20 cellular contexts compared by ENCODE assay signal in the genomic region with DNA sequence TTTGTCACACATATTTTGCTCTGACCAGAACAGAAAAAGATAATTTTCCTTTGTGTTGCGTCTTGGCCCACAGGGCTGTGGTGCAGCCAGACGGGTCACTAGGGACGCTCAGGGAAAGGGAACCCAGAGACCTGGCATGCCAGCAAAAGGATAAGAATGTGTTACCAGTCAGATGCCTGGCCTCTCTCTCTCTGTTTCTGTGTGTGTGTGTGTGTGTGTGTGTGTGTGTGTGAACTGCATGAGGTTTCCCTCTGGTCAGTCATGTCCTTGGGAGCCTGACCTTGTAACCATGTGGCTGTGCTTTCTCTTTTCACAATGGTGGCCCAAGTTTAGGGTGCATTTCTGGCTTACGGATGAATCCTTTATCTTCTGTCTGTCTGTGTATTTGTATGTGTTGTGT. TPM values are rescaled to one million over a fixed set of nuclear protein-coding genes. Genes with fewer than 3 reads are reported as not detected.
"Had no signal": no experiment of that assay in that cellular context is flagged by ENCODE, and none has a peak within 500 bp of the region (broad histone marks: within the 10 kb centered on the region; RNA-seq: fewer than 3 reads in every experiment).

No MANE protein-coding gene starts in this region.

- H3K4me1 ChIP-seq: Peyer's patch had no signal

- H3K9me3 ChIP-seq: Peyer's patch had no signal

- DNase-seq: activated CD4-positive, alpha-beta T cell treated with anti-CD3 and anti-CD28 coated beads for 4 hours; activated CD8-positive, alpha-beta memory T cell treated with anti-CD3 and anti-CD28 coated beads, Interleukin-2, amount 50 U/mL, for 48 hours; activated CD8-positive, alpha-beta T cell treated with anti-CD3 and anti-CD28 coated beads, Interleukin-2, amount 10 ng/mL, durations not matched to agents 7 days and 5 days; activated naive CD4-positive, alpha-beta T cell treated with Interleukin-2 at 50 U/mL for 16 hours; activated T-cell treated with anti-CD3 and anti-CD28 coated beads, Interleukin-2, amount 50 U/mL, for 1 hour; amygdala; central memory CD4-positive, alpha-beta T cell; MM.1S; NCI-H1105 treated with DMSO at 0.1 percent for 48 hours; NCI-H1436 treated with DMSO at 0.1 percent for 48 hours; NCI-H187; NCI-H2081; NCI-H510A treated with DMSO at 0.1 percent for 48 hours; Peyer's patch; SHP77 treated with DMSO at 0.1 percent for 48 hours had no signal

- H3K27me3 ChIP-seq: Peyer's patch had no signal

- ATAC-seq: activated CD4-positive, CD25-positive, alpha-beta regulatory T cell treated with anti-CD3 and anti-CD28 coated beads, Interleukin-2, amount 50 U/mL, for 24 hours; activated CD8-positive, alpha-beta T cell treated with anti-CD3 and anti-CD28 coated beads, Interleukin-2, amount 10 ng/mL, durations not matched to agents 7 days and 5 days; activated naive CD4-positive, alpha-beta T cell treated with anti-CD3 and anti-CD28 coated beads, Interleukin-2, amount 50 U/mL, for 72 hours had no signal

- H3K27ac ChIP-seq: Peyer's patch, RWPE1 had no signal

- H3K36me3 ChIP-seq: Peyer's patch had no signal

- H3K4me3 ChIP-seq: Peyer's patch had no signal

RNA-seq across cellular contexts. Expression of a gene that starts 25.4 kb away (rescaled TPM):
- total RNA-seq: activated CD8-positive, alpha-beta T cell treated with anti-CD3 and anti-CD28 coated beads, Interleukin-2, amount 10 ng/mL, durations not matched to agents 7 days and 5 days; activated naive CD4-positive, alpha-beta T cell treated with anti-CD3 and anti-CD28 coated beads, Interleukin-2, amount 50 U/mL, for 72 hours; Peyer's patch; SK-MEL-5 had no signal
- polyA plus RNA-seq: IgD-negative memory B cell had no signal

RNA-seq across cellular contexts. Expression of a gene that starts 35.3 kb away (rescaled TPM):
- polyA plus RNA-seq: IgD-negative memory B cell had no signal

RNA-seq across cellular contexts. Expression of a gene that starts 46.1 kb away (rescaled TPM):
- total RNA-seq: SK-MEL-5 had no signal
- polyA plus RNA-seq: IgD-negative memory B cell had no signal
